Comparison of ENCODE assay signal across 17 cellular contexts in the genomic region with DNA sequence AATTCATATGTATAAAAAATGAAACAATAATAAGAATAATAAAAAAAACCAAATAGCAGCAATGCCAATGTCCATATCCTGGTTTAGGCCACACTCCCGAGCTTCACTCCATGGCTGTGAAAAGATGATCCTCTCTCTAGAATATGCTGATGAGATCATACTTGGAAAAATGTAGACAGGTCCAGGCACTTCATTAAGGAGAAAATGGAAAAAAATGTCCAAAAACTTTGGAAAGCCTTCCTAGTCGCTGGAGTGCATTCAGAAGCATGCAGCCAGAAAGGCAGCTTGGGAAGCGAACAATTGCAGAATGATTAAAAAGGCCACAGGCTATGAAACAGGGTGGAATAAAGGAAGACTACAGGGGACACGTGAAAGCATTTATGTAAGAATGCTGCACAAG.
DNase-seq lines count a peak whose midpoint lies in the region; FAIRE-seq and TF ChIP-seq lines count a peak whose summit lies in the region.
"Had no signal": no experiment of that assay in that cellular context is flagged by ENCODE, and none has a peak within 500 bp of the region (broad histone marks: within the 10 kb centered on the region; RNA-seq: fewer than 3 reads in every experiment).

No MANE protein-coding gene starts in this region.

- WGBS in GM23248 (ENCODE audit: low coverage in 1 of 2, low lambda C conversion rate in 2 of 2, missing lambda C conversion rate in 2 of 2), 2 experiments: 27 to 29% methylated on average over 4 of the region's 4 CpGs

- FAIRE-seq in bronchial epithelial cell (lab: Jason Lieb, UNC): no peak
- FAIRE-seq: GM18507 had no signal

- H3K79me2 ChIP-seq in GM23248 (ENCODE audit: insufficient read depth): no peaks in the 10 kb centered on the region
- H3K79me2 ChIP-seq in neural progenitor cell (ENCODE audit: low read depth): no peaks in the 10 kb centered on the region

- H3K4me2 ChIP-seq in GM23248 (ENCODE audit: unreplicated experiment) (no peak overlapping the region), neural progenitor cell (no peak overlapping the region)
- H3K4me2 ChIP-seq: BLaER1 had no signal

- H3K27ac ChIP-seq in GM23248 (no peak overlapping the region), neural progenitor cell (no peak overlapping the region), substantia nigra (ENCODE audit: low read depth, low read length, poor library complexity, severe bottlenecking) (no peak overlapping the region)
- H3K27ac ChIP-seq: BLaER1, SK-N-MC had no signal

- H3K9ac ChIP-seq in GM23248 (no peak overlapping the region), neural progenitor cell (no peak overlapping the region)
- H3K9ac ChIP-seq: BLaER1 had no signal

- peaks cover 17% of the 10 kb centered on the region for H3K4me1 Mint-ChIP-seq in neural progenitor cell

- H4K20me1 ChIP-seq in GM23248 (ENCODE audit: insufficient read depth): no peaks in the 10 kb centered on the region
- no peaks in the 10 kb centered on the region for H4K20me1 ChIP-seq in neural progenitor cell (ENCODE audit: low read depth)
- H4K20me1 ChIP-seq: BLaER1 had no signal

- no peaks in the 10 kb centered on the region for H3K27me3 ChIP-seq in GM23248 (replicated peaks; ENCODE audit: insufficient read depth)
- H3K27me3 ChIP-seq in bronchial epithelial cell (ENCODE audit: control insufficient read depth, insufficient read depth, low read length): no peaks in the 10 kb centered on the region
- no peaks in the 10 kb centered on the region for H3K27me3 ChIP-seq in neural progenitor cell

- H3K4me3 ChIP-seq in GM23248: no peak overlapping the region
- H3K4me3 ChIP-seq in bronchial epithelial cell (ENCODE audit: low read depth, low read length): no peak overlapping the region
- H3K4me3 ChIP-seq in neural progenitor cell: no peak overlapping the region
- H3K4me3 ChIP-seq: BLaER1, SK-N-MC had no signal

- H3K4me3 Mint-ChIP-seq in neural progenitor cell: no peak overlapping the region

- DNase-seq in AG20443 (ENCODE audit: low spot score) (peak; percentile 52), GM23248 (peak; percentile 40), bronchial epithelial cell (ENCODE audit: low read depth) (peak; percentile 54), neural progenitor cell (ENCODE audit: low spot score) (no peak), substantia nigra (lab: John Stamatoyannopoulos, UW) (no peak), COLO668 (lab: John Stamatoyannopoulos, UW; ENCODE audit: unreplicated experiment) (no peak), NCI-H82 treated with DMSO at 0.1 percent for 48 hours (lab: John Stamatoyannopoulos, UW; ENCODE audit: unreplicated experiment) (no peak)
- DNase-seq: ACHN, NCI-H1436, NCI-H2081 treated with DMSO at 0.1 percent for 48 hours, NCI-H2227 treated with DMSO at 0.1 percent for 48 hours, NCI-H526, OCI-M1, RPMI8226 had no signal

- H3K4me1 ChIP-seq in GM23248 (ENCODE audit: insufficient read depth) (no peaks in the 10 kb centered on the region), neural progenitor cell (no peaks in the 10 kb centered on the region)
- H3K4me1 ChIP-seq: BLaER1 had no signal

- no peaks in the 10 kb centered on the region for H3K9me2 ChIP-seq in GM23248 (ENCODE audit: insufficient read depth)

- peak overlapping the region; percentile 40 for H3K27ac Mint-ChIP-seq in neural progenitor cell

- H3K36me3 Mint-ChIP-seq in neural progenitor cell: peaks cover 6% of the 10 kb centered on the region

- no peaks in the 10 kb centered on the region for H3K36me3 ChIP-seq in GM23248 (ENCODE audit: low read depth)
- H3K36me3 ChIP-seq in bronchial epithelial cell (ENCODE audit: control insufficient read depth, insufficient read depth, low read length): no peaks in the 10 kb centered on the region
- H3K36me3 ChIP-seq in neural progenitor cell: no peaks in the 10 kb centered on the region
- H3K36me3 ChIP-seq: BLaER1 had no signal

- TF ChIP-seq CTCF in bronchial epithelial cell (IDR thresholded peaks at IDR 0.05; ENCODE audit: insufficient read depth, low read length, severe bottlenecking) (no peak), neural progenitor cell (IDR thresholded peaks at IDR 0.05) (no peak)

- in situ Hi-C loops in GM23248 (cut with MboI): no loop called here

- H3K9me3 Mint-ChIP-seq in neural progenitor cell: peaks cover 8% of the 10 kb centered on the region

- H3F3A ChIP-seq in GM23248 (ENCODE audit: insufficient read depth) (no peaks in the 10 kb centered on the region; the same call in 1 of the 2 replicates), neural progenitor cell (ENCODE audit: low read depth) (no peaks in the 10 kb centered on the region)

- no peaks in the 10 kb centered on the region for H3K27me3 Mint-ChIP-seq in neural progenitor cell (ENCODE audit: insufficient read depth, low read depth)

- no peaks in the 10 kb centered on the region for H3K9me3 ChIP-seq in GM23248 (ENCODE audit: low read depth)
- no peaks in the 10 kb centered on the region for H3K9me3 ChIP-seq in neural progenitor cell (ENCODE audit: low read depth)

- H2AFZ ChIP-seq in GM23248: peak overlapping the region; percentile 24; the same call in 1 of the 2 replicates
- H2AFZ ChIP-seq in neural progenitor cell (replicated peaks): no peak overlapping the region

Comparison
In these comparisons a context has a peak if more than half of its experiments do, and no peak if none do; other contexts are left out.
1. DNase-seq: peak in AG20443 (single experiment), GM23248 (single experiment) and bronchial epithelial cell (single experiment); none in neural progenitor cell (single experiment), substantia nigra (0 of 49), COLO668 (single experiment) and NCI-H82 treated with DMSO at 0.1 percent for 48 hours (single experiment).